ENCODE assay signal across 17 cellular contexts in genomic region chr11:128232588-128232987, GRCh38.
DNase-seq lines count a peak whose midpoint lies in the region; ATAC-seq lines count a peak whose summit lies in the region.
"Had no signal": no experiment of that assay in that cellular context is flagged by ENCODE, and none has a peak within 500 bp of the region (broad histone marks: within the 10 kb centered on the region; RNA-seq: fewer than 3 reads in every experiment).

No MANE protein-coding gene starts in this region.

- no peak overlapping the region for H3K4me3 Mint-ChIP-seq in activated naive CD4-positive, alpha-beta T cell treated with anti-CD3 and anti-CD28 coated beads for 36 hours
- H3K4me3 Mint-ChIP-seq in stimulated activated naive CD8-positive, alpha-beta T cell treated with anti-CD3 and anti-CD28 coated beads, Interleukin-15, Interleukin-2, amounts not matched to agents 100 ng/mL and 50 ng/mL, for 24 hours: peak overlapping the region; percentile 19
- H3K4me3 Mint-ChIP-seq: CD4-positive, alpha-beta T cell; WTC11 had no signal

- H3K36me3 Mint-ChIP-seq in activated naive CD4-positive, alpha-beta T cell treated with anti-CD3 and anti-CD28 coated beads for 36 hours (ENCODE audit: low read depth): no peaks in the 10 kb centered on the region
- H3K36me3 Mint-ChIP-seq in stimulated activated naive CD8-positive, alpha-beta T cell treated with anti-CD3 and anti-CD28 coated beads, Interleukin-15, Interleukin-2, amounts not matched to agents 100 ng/mL and 50 ng/mL, for 24 hours (ENCODE audit: low read depth): peaks cover 10% of the 10 kb centered on the region
- H3K36me3 Mint-ChIP-seq: WTC11 had no signal

- DNase-seq in activated T-cell treated with anti-CD3 and anti-CD28 coated beads for 48 hours (ENCODE audit: low read depth) (peak; percentile 67), NCI-H2171 (lab: John Stamatoyannopoulos, UW) (no peak), NCI-H2227 treated with DMSO at 0.1 percent for 48 hours (lab: John Stamatoyannopoulos, UW) (no peak)
- DNase-seq in activated T-cell treated with anti-CD3 and anti-CD28 coated beads, Interleukin-2, amount 50 U/mL, for 1 hour: no peak
- DNase-seq in activated naive CD4-positive, alpha-beta T cell treated with anti-CD3 and anti-CD28 coated beads for 36 hours: peak; percentile 59
- peak; percentile 23 for DNase-seq in stimulated activated CD4-positive, alpha-beta T cell treated with anti-CD3 and anti-CD28 coated beads, Interleukin-2, amount 100 ng/mL, for 4 hours (ENCODE audit: low read depth)
- DNase-seq: CD4-positive, alpha-beta T cell; dermis blood vessel endothelial cell; DMS79 treated with DMSO at 0.1 percent for 48 hours; midbrain; NCI-H2029 treated with DMSO at 0.1 percent for 48 hours; NCI-H526 treated with DMSO at 0.1 percent for 48 hours; SIG-M5; uterus had no signal

- peak overlapping the region; percentile 31 for H3K27ac Mint-ChIP-seq in activated naive CD4-positive, alpha-beta T cell treated with anti-CD3 and anti-CD28 coated beads for 36 hours
- H3K27ac Mint-ChIP-seq in stimulated activated naive CD8-positive, alpha-beta T cell treated with anti-CD3 and anti-CD28 coated beads, Interleukin-15, Interleukin-2, amounts not matched to agents 100 ng/mL and 50 ng/mL, for 24 hours: peak overlapping the region; percentile 91
- H3K27ac Mint-ChIP-seq: CD4-positive, alpha-beta T cell; WTC11 had no signal

- intact Hi-C loops in activated naive CD4-positive, alpha-beta T cell treated with anti-CD3 and anti-CD28 coated beads for 36 hours (cut with micrococcal nuclease): loop anchor here (1.0 kb wide), 1 partner anchor 57 kb away; no protein-coding TSS in a partner anchor

- CTCF ChIA-PET in activated naive CD4-positive, alpha-beta T cell treated with anti-CD3 and anti-CD28 coated beads for 36 hours (lab: Charles Lee): interaction anchor here (0.7 kb wide), 1 partner anchor 53 kb away, joined by 4 read pairs; no protein-coding TSS in a partner anchor

- H3K27me3 Mint-ChIP-seq in activated naive CD4-positive, alpha-beta T cell treated with anti-CD3 and anti-CD28 coated beads for 36 hours (ENCODE audit: low read depth): no peaks in the 10 kb centered on the region
- H3K27me3 Mint-ChIP-seq in stimulated activated naive CD8-positive, alpha-beta T cell treated with anti-CD3 and anti-CD28 coated beads, Interleukin-15, Interleukin-2, amounts not matched to agents 100 ng/mL and 50 ng/mL, for 24 hours: no peaks in the 10 kb centered on the region
- H3K27me3 Mint-ChIP-seq: CD4-positive, alpha-beta T cell had no signal

- peaks cover 2% of the 10 kb centered on the region for H3K9me3 Mint-ChIP-seq in activated naive CD4-positive, alpha-beta T cell treated with anti-CD3 and anti-CD28 coated beads for 36 hours
- H3K9me3 Mint-ChIP-seq in stimulated activated naive CD8-positive, alpha-beta T cell treated with anti-CD3 and anti-CD28 coated beads, Interleukin-15, Interleukin-2, amounts not matched to agents 100 ng/mL and 50 ng/mL, for 24 hours: peaks cover 3% of the 10 kb centered on the region
- H3K9me3 Mint-ChIP-seq: CD4-positive, alpha-beta T cell had no signal

- ATAC-seq in GM18867 (IDR thresholded peaks at IDR 0.05; ENCODE audit: unreplicated experiment): no peak
- ATAC-seq: WTC11 had no signal

- peaks cover 49% of the 10 kb centered on the region for H3K4me1 Mint-ChIP-seq in activated naive CD4-positive, alpha-beta T cell treated with anti-CD3 and anti-CD28 coated beads for 36 hours (ENCODE audit: low read depth)
- peaks cover 77% of the 10 kb centered on the region for H3K4me1 Mint-ChIP-seq in stimulated activated naive CD8-positive, alpha-beta T cell treated with anti-CD3 and anti-CD28 coated beads, Interleukin-15, Interleukin-2, amounts not matched to agents 100 ng/mL and 50 ng/mL, for 24 hours (ENCODE audit: low read depth)

Comparison
In these comparisons a context has a peak if more than half of its experiments do, and no peak if none do; other contexts are left out.
1. DNase-seq: peak in activated T-cell treated with anti-CD3 and anti-CD28 coated beads for 48 hours (single experiment), activated naive CD4-positive, alpha-beta T cell treated with anti-CD3 and anti-CD28 coated beads for 36 hours (single experiment) and stimulated activated CD4-positive, alpha-beta T cell treated with anti-CD3 and anti-CD28 coated beads, Interleukin-2, amount 100 ng/mL, for 4 hours (single experiment); none in activated T-cell treated with anti-CD3 and anti-CD28 coated beads, Interleukin-2, amount 50 U/mL, for 1 hour (single experiment), NCI-H2171 (single experiment) and NCI-H2227 treated with DMSO at 0.1 percent for 48 hours (single experiment).